8 cellular contexts compared by ENCODE assay signal in the genomic region with DNA sequence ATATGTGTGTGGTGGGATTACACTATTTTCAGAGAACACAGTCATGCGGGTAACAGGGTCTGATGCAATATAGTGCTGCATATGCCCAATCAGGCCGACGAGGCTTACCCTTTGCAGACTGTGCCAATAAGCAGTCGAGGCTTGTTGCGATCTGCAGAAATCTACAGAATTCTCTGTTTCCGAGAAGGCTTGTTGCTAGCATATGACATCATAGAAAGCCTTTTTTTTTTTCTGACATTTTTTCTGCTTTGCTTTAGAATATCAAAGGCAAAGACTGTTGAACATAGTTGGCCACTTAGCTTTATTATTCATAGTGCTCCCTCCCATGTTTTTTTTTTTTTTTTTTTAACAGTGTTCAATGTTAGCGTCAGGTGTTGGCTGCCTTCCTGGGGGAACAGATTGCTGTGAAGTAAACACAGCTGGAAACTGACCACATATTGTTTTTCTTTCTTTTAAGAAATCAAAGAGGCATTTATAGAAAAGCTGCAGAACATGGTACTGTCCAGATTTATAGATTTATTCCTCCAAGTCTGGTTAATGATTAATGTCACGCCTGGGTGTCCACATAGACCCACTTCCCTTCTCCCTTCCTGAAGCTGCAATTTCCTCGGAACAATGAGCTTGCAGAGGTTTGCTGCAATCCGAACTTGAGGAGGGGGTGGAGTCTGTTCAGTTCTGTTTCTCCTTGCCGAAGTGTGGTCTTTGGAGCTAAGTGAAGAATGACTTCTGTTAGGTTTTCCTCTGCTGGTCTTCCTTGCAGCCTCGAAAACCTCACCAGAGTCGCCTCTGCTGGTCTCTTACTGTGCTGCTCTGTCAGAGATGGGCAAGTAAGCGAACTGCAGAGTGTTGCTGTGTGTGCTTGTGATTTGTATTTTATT.
DNase-seq lines count a peak whose midpoint lies in the region; ATAC-seq and TF ChIP-seq lines count a peak whose summit lies in the region.

No MANE protein-coding gene starts in this region.

- intact Hi-C loops in body of pancreas (cut with DNase I), result no loop called here

- peak; percentile 84 for ATAC-seq in body of pancreas

- no peaks in the 10 kb centered on the region for H4K20me1 ChIP-seq in smooth muscle cell (ENCODE audit: low read depth)

- H3K27me3 ChIP-seq in body of pancreas, result no peaks in the 10 kb centered on the region
- H3K27me3 ChIP-seq in smooth muscle cell (ENCODE audit: low read depth), result no peaks in the 10 kb centered on the region

- peak overlapping the region; percentile 73 for H2AFZ ChIP-seq in smooth muscle cell (ENCODE audit: low read depth)

- H3K9ac ChIP-seq in smooth muscle cell (ENCODE audit: low read depth), result no peak overlapping the region

- H3K4me3 ChIP-seq in body of pancreas (peak overlapping the region in 1 of 2 donors; percentile 4), smooth muscle cell (peak overlapping the region; percentile 36)

- TF ChIP-seq CTCF in body of pancreas (IDR thresholded peaks at IDR 0.05), result peak in 3 of 7 experiments; percentile 9 to 19 (median 15)
- TF ChIP-seq CTCF in smooth muscle cell (IDR thresholded peaks at IDR 0.05; ENCODE audit: borderline replicate concordance, insufficient read depth, poor library complexity, severe bottlenecking), result no peak

- H3K4me2 ChIP-seq in smooth muscle cell, result peak overlapping the region; percentile 71

- no peaks in the 10 kb centered on the region for H3K79me2 ChIP-seq in smooth muscle cell (ENCODE audit: low read depth)

- H3K36me3 ChIP-seq in body of pancreas (replicated peaks in 1 of 2; ENCODE audit: insufficient read depth in 1 of 2, low read depth in 2 of 2) (no peaks in the 10 kb centered on the region), smooth muscle cell (ENCODE audit: low read depth) (no peaks in the 10 kb centered on the region)

- peak in 2 of 3 donors; percentile 33 to 58 for TF ChIP-seq POLR2A in body of pancreas (IDR thresholded peaks at IDR 0.05)

- 5 to 6% methylated on average over 14 of the region's 14 CpGs for WGBS in body of pancreas, 2 donors
- WGBS in smooth muscle cell (ENCODE audit: low lambda C conversion rate), result 36% methylated on average over 14 of the region's 14 CpGs

- H3K4me1 ChIP-seq in body of pancreas (peaks cover 52% of the 10 kb centered on the region), smooth muscle cell (ENCODE audit: low read depth) (peaks cover 8% of the 10 kb centered on the region)

- no peaks in the 10 kb centered on the region for H3K9me3 ChIP-seq in body of pancreas
- no peaks in the 10 kb centered on the region for H3K9me3 ChIP-seq in smooth muscle cell (replicated peaks; ENCODE audit: low read depth)

- H3F3A ChIP-seq in smooth muscle cell (ENCODE audit: low read depth), result no peaks in the 10 kb centered on the region

- DNase-seq in NCI-H510A treated with DMSO at 0.1 percent for 48 hours (lab: John Stamatoyannopoulos, UW), result peak; percentile 37
- DNase-seq in NCI-H510A (lab: John Stamatoyannopoulos, UW), result no peak
- DNase-seq in NCI-H1105 treated with DMSO at 0.1 percent for 48 hours (lab: John Stamatoyannopoulos, UW), result peak; percentile 68
- DNase-seq in body of pancreas, result peak; percentile 55 to 78 (median 64)
- DNase-seq in islet precursor cell, result peak; percentile 84
- no peak for DNase-seq in smooth muscle cell (lab: John Stamatoyannopoulos, UW; ENCODE audit: unreplicated experiment)
- no peak for DNase-seq in GM19238 (ENCODE audit: insufficient read length, low spot score)
- no peak for DNase-seq in activated effector memory CD4-positive, alpha-beta T cell treated with anti-CD3 and anti-CD28 coated beads, Interleukin-2, amount 50 U/mL, for 16 hours

- peak overlapping the region; percentile 40 to 84 (median 77) for H3K27ac ChIP-seq in body of pancreas
- H3K27ac ChIP-seq in smooth muscle cell (ENCODE audit: low read depth), result no peak overlapping the region

Comparison
In these comparisons a context has a peak if more than half of its experiments do, and no peak if none do; other contexts are left out.
1. DNase-seq: peak in NCI-H510A treated with DMSO at 0.1 percent for 48 hours (single experiment), NCI-H1105 treated with DMSO at 0.1 percent for 48 hours (single experiment), body of pancreas (4 of 4) and islet precursor cell (single experiment); none in NCI-H510A (single experiment), smooth muscle cell (single experiment), GM19238 (single experiment) and activated effector memory CD4-positive, alpha-beta T cell treated with anti-CD3 and anti-CD28 coated beads, Interleukin-2, amount 50 U/mL, for 16 hours (single experiment).